Comparison of ENCODE assay signal across 4 cellular contexts in genomic region chr1:47124834-47125233, GRCh38. TPM values are rescaled to one million over a fixed set of nuclear protein-coding genes. Genes with fewer than 3 reads are reported as not detected.
"Had no signal": no experiment of that assay in that cellular context is flagged by ENCODE, and none has a peak within 500 bp of the region (broad histone marks: within the 10 kb centered on the region; RNA-seq: fewer than 3 reads in every experiment).

No MANE protein-coding gene starts in this region.

RNA-seq across cellular contexts. Expression of gene CYP4A22, which starts 12.4 kb away (rescaled TPM):
- total RNA-seq: LHCN-M2, M059J, MCF 10A, NCI-H460 had no signal

RNA-seq across cellular contexts. Expression of gene CYP4Z1, which starts 57.8 kb away (rescaled TPM):
- total RNA-seq: LHCN-M2, M059J, MCF 10A, NCI-H460 had no signal
